In the genomic region with DNA sequence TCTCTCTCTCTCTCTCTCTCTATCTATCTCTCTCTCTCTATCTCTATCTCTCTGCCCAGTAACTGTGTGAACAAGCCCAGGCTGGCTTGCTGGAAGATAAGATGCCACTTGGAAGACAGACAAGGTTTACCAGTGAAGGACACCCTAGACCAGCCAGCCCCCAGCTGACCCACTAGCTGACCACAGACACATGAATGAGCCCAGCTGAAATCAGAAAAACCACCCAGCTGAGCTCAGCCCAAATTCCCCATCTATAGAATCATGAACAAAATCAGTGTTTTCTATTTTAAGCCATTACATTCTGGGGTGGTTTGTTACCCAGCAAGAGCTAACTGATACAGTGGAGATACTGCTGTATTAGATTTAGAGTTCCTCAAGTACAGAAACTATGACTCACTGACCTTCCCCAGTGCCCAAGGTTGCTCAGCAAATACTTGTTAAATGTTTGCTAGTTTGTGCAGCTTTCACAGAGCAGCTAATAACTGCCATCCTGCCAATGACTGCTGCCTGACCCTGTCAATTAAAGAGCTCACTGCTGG, we compare ENCODE assay signal across 18 cellular contexts. TPM values are rescaled to one million over a fixed set of nuclear protein-coding genes. Genes with fewer than 3 reads are reported as not detected.
DNase-seq lines count a peak whose midpoint lies in the region; ATAC-seq, FAIRE-seq and TF ChIP-seq lines count a peak whose summit lies in the region.
"Had no signal": no experiment of that assay in that cellular context is flagged by ENCODE, and none has a peak within 500 bp of the region (broad histone marks: within the 10 kb centered on the region; RNA-seq: fewer than 3 reads in every experiment).

No MANE protein-coding gene starts in this region.

- H3K4me1 ChIP-seq in HepG2 (ENCODE audit: insufficient read depth, low read length) (peaks cover 37% of the 10 kb centered on the region), right lobe of liver (peaks cover 0 to 15% (median 6%) of the 10 kb centered on the region in 4 donors), ascending aorta (peaks cover 28 to 78% of the 10 kb centered on the region in 2 donors), mucosa of descending colon (ENCODE audit: low read depth) (peaks cover 10% of the 10 kb centered on the region)
- H3K4me1 ChIP-seq: Caco-2 had no signal

- H3K27ac ChIP-seq in HepG2 (ENCODE audit: extremely low read length, insufficient read depth, low read length), result no peak overlapping the region
- H3K27ac ChIP-seq in right lobe of liver, result no peak overlapping the region
- peak overlapping the region; percentile 79 to 93 for H3K27ac ChIP-seq in ascending aorta
- H3K27ac ChIP-seq: PC-9, SK-N-MC had no signal

- DNase-seq in HepG2 (ENCODE audit: low spot score) (no peak), right lobe of liver (no peak), ascending aorta (ENCODE audit: low spot score in 2 of 2) (no peak), mucosa of descending colon (no peak)
- no peak for DNase-seq in stimulated activated CD4-positive, alpha-beta T cell treated with anti-CD3 and anti-CD28 coated beads, Interleukin-4, amount 100 ng/mL, for 4 hours
- DNase-seq in T-helper 2 cell treated with Interferon-gamma antibody and Interleukin-4, amounts not matched to agents 5 μg/mL and 100 μg/mL, for 36 hours (ENCODE audit: low spot score), result no peak
- DNase-seq: Caco-2; CD4-positive, CD25-positive, alpha-beta regulatory T cell; DMS153; GOT3; HFFc6; Kasumi-1; NCI-H1436 treated with DMSO at 0.1 percent for 48 hours; NCI-H2029 treated with DMSO at 0.1 percent for 48 hours; NCI-H774; PC-9 had no signal

- TF ChIP-seq POLR2A in HepG2 (IDR thresholded peaks at IDR 0.05; ENCODE audit: insufficient read depth in 1 of 2, low read depth in 2 of 2, low read length in 2 of 2) (no peak), right lobe of liver (IDR thresholded peaks at IDR 0.05) (no peak)

- no peaks in the 10 kb centered on the region; a peak in 2 of 5 replicates for H3K36me3 ChIP-seq in HepG2 (replicated peaks in 1 of 2; ENCODE audit: control insufficient read depth in 1 of 2, insufficient read depth in 2 of 2, low read length in 2 of 2)
- H3K36me3 ChIP-seq in right lobe of liver, result no peaks in the 10 kb centered on the region
- H3K36me3 ChIP-seq in ascending aorta, result no peaks in the 10 kb centered on the region
- H3K36me3 ChIP-seq in mucosa of descending colon (ENCODE audit: low read depth), result no peaks in the 10 kb centered on the region

- peaks cover 38% of the 10 kb centered on the region for H3K79me2 ChIP-seq in HepG2 (ENCODE audit: insufficient read depth, low read length)

- TF ChIP-seq RAD21 in HepG2 (CRISPR knock-in tag; IDR thresholded peaks at IDR 0.05), result no peak

- peaks cover 6% of the 10 kb centered on the region for H3K9me3 Mint-ChIP-seq in T-helper 2 cell treated with Interferon-gamma antibody and Interleukin-4, amounts not matched to agents 5 μg/mL and 100 μg/mL, for 36 hours

- CTCF ChIA-PET in HepG2 (lab: Yijun Ruan, JAX; ENCODE audit: low intra/inter-chr PET ratio, low total read pairs), result no interaction called here

- no peak for FAIRE-seq in HepG2 (lab: Jason Lieb, UNC)

- H3K4me3 ChIP-seq in HepG2 (replicated peaks in 1 of 3; ENCODE audit: insufficient read depth in 1 of 3, low read depth in 2 of 3, low read length in 3 of 3) (no peak overlapping the region), right lobe of liver (no peak overlapping the region), ascending aorta (no peak overlapping the region), mucosa of descending colon (no peak overlapping the region)
- H3K4me3 ChIP-seq: PC-9, SK-N-MC had no signal

- H3K27me3 Mint-ChIP-seq in T-helper 2 cell treated with Interferon-gamma antibody and Interleukin-4, amounts not matched to agents 5 μg/mL and 100 μg/mL, for 36 hours (ENCODE audit: low read depth), result no peaks in the 10 kb centered on the region

- intact Hi-C loops in HepG2 (cut with micrococcal nuclease; ENCODE audit: unreplicated experiment) (loop anchor here (5.0 kb wide), 1 partner anchor 40 kb away; no protein-coding TSS in a partner anchor), right lobe of liver (cut with DNase I) (no loop called here), ascending aorta (cut with DNase I) (loop anchor here (5.0 kb wide), 1 partner anchor 355 kb away; no protein-coding TSS in a partner anchor), mucosa of descending colon (cut with DNase I, micrococcal nuclease) (no loop called here)

- H3K36me3 Mint-ChIP-seq in T-helper 2 cell treated with Interferon-gamma antibody and Interleukin-4, amounts not matched to agents 5 μg/mL and 100 μg/mL, for 36 hours (ENCODE audit: low read depth), result no peaks in the 10 kb centered on the region
- H3K36me3 Mint-ChIP-seq: CD4-positive, CD25-positive, alpha-beta regulatory T cell had no signal

- no peak overlapping the region for H3K4me2 ChIP-seq in HepG2 (ENCODE audit: low read depth, low read length)
- H3K4me2 ChIP-seq: PC-9 had no signal

- no peak overlapping the region for H3K4me3 Mint-ChIP-seq in T-helper 2 cell treated with Interferon-gamma antibody and Interleukin-4, amounts not matched to agents 5 μg/mL and 100 μg/mL, for 36 hours
- H3K4me3 Mint-ChIP-seq: CD4-positive, CD25-positive, alpha-beta regulatory T cell; HFFc6 had no signal

- H3K9ac ChIP-seq in HepG2 (ENCODE audit: insufficient read depth, low read depth, low read length), result no peak overlapping the region

- no peaks in the 10 kb centered on the region for H3K4me1 Mint-ChIP-seq in T-helper 2 cell treated with Interferon-gamma antibody and Interleukin-4, amounts not matched to agents 5 μg/mL and 100 μg/mL, for 36 hours (ENCODE audit: low read depth)

- H3K27me3 ChIP-seq in HepG2 (ENCODE audit: control insufficient read depth in 1 of 2, insufficient read depth in 2 of 2, low read length in 2 of 2), result no peaks in the 10 kb centered on the region
- H3K27me3 ChIP-seq in right lobe of liver, result no peaks in the 10 kb centered on the region
- no peaks in the 10 kb centered on the region for H3K27me3 ChIP-seq in ascending aorta

- TF ChIP-seq EP300 in HepG2 (IDR thresholded peaks at IDR 0.05; ENCODE audit: low read depth in 2 of 2, low read length in 2 of 2) (no peak), HepG2 (CRISPR knock-in tag; IDR thresholded peaks at IDR 0.05; ENCODE audit: borderline replicate concordance) (no peak)

- H3K9me3 ChIP-seq in HepG2 (ENCODE audit: low read length) (peaks cover 5% of the 10 kb centered on the region; the same call in 1 of the 2 replicates), right lobe of liver (no peaks in the 10 kb centered on the region), ascending aorta (peaks cover 4 to 7% of the 10 kb centered on the region in 2 donors), mucosa of descending colon (no peaks in the 10 kb centered on the region)

- no peak overlapping the region for H3K27ac Mint-ChIP-seq in T-helper 2 cell treated with Interferon-gamma antibody and Interleukin-4, amounts not matched to agents 5 μg/mL and 100 μg/mL, for 36 hours
- H3K27ac Mint-ChIP-seq: CD4-positive, CD25-positive, alpha-beta regulatory T cell; HFFc6 had no signal

- ATAC-seq in HepG2 (no peak), right lobe of liver (no peak), mucosa of descending colon (peak; percentile 8), HG03159 (IDR thresholded peaks at IDR 0.05; ENCODE audit: unreplicated experiment) (no peak)

- TF ChIP-seq CTCF in HepG2 (CRISPR knock-in tag; IDR thresholded peaks at IDR 0.05) (no peak), right lobe of liver (IDR thresholded peaks at IDR 0.05) (no peak), ascending aorta (IDR thresholded peaks at IDR 0.05) (no peak), mucosa of descending colon (IDR thresholded peaks at IDR 0.05) (no peak)

- no peak overlapping the region for H2AFZ ChIP-seq in HepG2 (ENCODE audit: low read length)
- H2AFZ ChIP-seq: PC-9 had no signal

- peaks cover 84% of the 10 kb centered on the region for H4K20me1 ChIP-seq in HepG2 (ENCODE audit: insufficient read depth, low read length)

- POLR2A ChIA-PET in HepG2 (lab: Yijun Ruan, JAX), result no interaction called here

- in situ Hi-C loops in HepG2 (cut with HindIII; ENCODE audit: extremely low pct_ligation_motif_present, low pct_unique_long_range_greater_than_20kb), result no loop called here

- BruUV-seq in HepG2 (replicated peaks; lab: Mats Ljungman, UMichigan), result no TSS peak

TF ChIP-seq in HepG2, 621 proteins besides CTCF, POLR2A, EP300 and RAD21 (continues in another document):
- TF ChIP-seq ADNP (CRISPR knock-in tag; IDR thresholded peaks at IDR 0.05) (0 out of 2 replicates have a peak, but pooled peaks have one; percentile 17), ZNF331 (CRISPR knock-in tag; IDR thresholded peaks at IDR 0.05) (peak; percentile 97), RBAK (CRISPR knock-in tag; IDR thresholded peaks at IDR 0.05) (peak; percentile 96), FOSL1 (CRISPR knock-in tag; IDR thresholded peaks at IDR 0.05; ENCODE audit: borderline replicate concordance) (0 out of 2 replicates have a peak, but pooled peaks have one; percentile 25)

RNA-seq across cellular contexts. Expression of gene EMP2, which starts 18.0 kb away (rescaled TPM):
- total RNA-seq in HepG2 (2016; rRNA removed; fragmentation: Illumina TruSeq; extraction: Trizol) (13.4 and 24.6 TPM in 2 replicates), right lobe of liver (10 to 100 TPM; 38.5 to 95.6 (median 58.4) TPM), ascending aorta (49.2 TPM), mucosa of descending colon (10 to 100 TPM; 73.0 to 92.9 (median 84.3) TPM)
- total RNA-seq in HepG2 (2016; cell fraction: cytosol; rRNA removed; fragmentation: Illumina TruSeq; extraction: Trizol; ENCODE audit: low read depth), result 9.2 and 9.9 TPM in 2 replicates
- 11.7 and 21.4 TPM in 2 replicates for total RNA-seq in HepG2 (2016; cell fraction: insoluble cytoplasmic fraction; rRNA removed; fragmentation: Illumina TruSeq; extraction: Trizol)
- total RNA-seq in HepG2 (2016; cell fraction: membrane; rRNA removed; fragmentation: Illumina TruSeq; extraction: Trizol), result 11.9 and 13.5 TPM in 2 replicates
- 17.1 and 22.3 TPM in 2 replicates for total RNA-seq in HepG2 (2016; cell fraction: nucleus; rRNA removed; fragmentation: Illumina TruSeq; extraction: Trizol)
- 84.4 and 91.2 TPM in 2 replicates for polyA plus RNA-seq in HepG2 (2011; rRNA removed)
- polyA plus RNA-seq in HepG2 (2011; cell fraction: cytosol; rRNA removed), result 59.1 and 63.8 TPM in 2 replicates
- 25.3 and 26.7 TPM in 2 replicates for polyA plus RNA-seq in HepG2 (2011; cell fraction: nucleus; rRNA removed)
- polyA plus RNA-seq in HepG2 (2012), result 79.6 and 88.1 TPM in 2 replicates
- polyA plus RNA-seq in HepG2 (2016; cell fraction: cytosol; fragmentation: Illumina TruSeq; extraction: Trizol; ENCODE audit: low read depth), result 25.1 and 29.9 TPM in 2 replicates
- 19.9 and 21.5 TPM in 2 replicates for polyA plus RNA-seq in HepG2 (2016; cell fraction: insoluble cytoplasmic fraction; fragmentation: Illumina TruSeq; extraction: Trizol; ENCODE audit: low read depth)
- polyA plus RNA-seq in HepG2 (2016; cell fraction: membrane; fragmentation: Illumina TruSeq; extraction: Trizol; ENCODE audit: low read depth), result 20.0 and 21.7 TPM in 2 replicates
- polyA plus RNA-seq in HepG2 (2016; cell fraction: nucleus; fragmentation: Illumina TruSeq; extraction: Trizol; ENCODE audit: insufficient read depth, low read depth), result 44.6 and 45.3 TPM in 2 replicates
- polyA minus RNA-seq in HepG2 (2011; rRNA and poly(A)+ RNA removed; ENCODE audit: low replicate concordance), result 185 and 354 TPM in 2 replicates
- polyA minus RNA-seq in HepG2 (2011; cell fraction: cytosol; rRNA and poly(A)+ RNA removed), result 33.1 and 45.3 TPM in 2 replicates
- 34.7 and 36.2 TPM in 2 replicates for polyA minus RNA-seq in HepG2 (2011; cell fraction: nucleus; rRNA and poly(A)+ RNA removed)
- total RNA-seq: CD4-positive, CD25-positive, alpha-beta regulatory T cell had no signal
- polyA plus RNA-seq: CD4-positive, CD25-positive, alpha-beta regulatory T cell had no signal

Comparison
In these comparisons a context has a peak if more than half of its experiments do, and no peak if none do; other contexts are left out.
1. intact Hi-C loops: an anchor here in HepG2 (5.0 kb wide) and ascending aorta (5.0 kb wide); none called in right lobe of liver and mucosa of descending colon.
2. H3K27ac ChIP-seq: peak in ascending aorta (2 of 2); none in HepG2 (single experiment) and right lobe of liver (0 of 3).